Comparison of ENCODE assay signal across 8 cellular contexts in the genomic region with DNA sequence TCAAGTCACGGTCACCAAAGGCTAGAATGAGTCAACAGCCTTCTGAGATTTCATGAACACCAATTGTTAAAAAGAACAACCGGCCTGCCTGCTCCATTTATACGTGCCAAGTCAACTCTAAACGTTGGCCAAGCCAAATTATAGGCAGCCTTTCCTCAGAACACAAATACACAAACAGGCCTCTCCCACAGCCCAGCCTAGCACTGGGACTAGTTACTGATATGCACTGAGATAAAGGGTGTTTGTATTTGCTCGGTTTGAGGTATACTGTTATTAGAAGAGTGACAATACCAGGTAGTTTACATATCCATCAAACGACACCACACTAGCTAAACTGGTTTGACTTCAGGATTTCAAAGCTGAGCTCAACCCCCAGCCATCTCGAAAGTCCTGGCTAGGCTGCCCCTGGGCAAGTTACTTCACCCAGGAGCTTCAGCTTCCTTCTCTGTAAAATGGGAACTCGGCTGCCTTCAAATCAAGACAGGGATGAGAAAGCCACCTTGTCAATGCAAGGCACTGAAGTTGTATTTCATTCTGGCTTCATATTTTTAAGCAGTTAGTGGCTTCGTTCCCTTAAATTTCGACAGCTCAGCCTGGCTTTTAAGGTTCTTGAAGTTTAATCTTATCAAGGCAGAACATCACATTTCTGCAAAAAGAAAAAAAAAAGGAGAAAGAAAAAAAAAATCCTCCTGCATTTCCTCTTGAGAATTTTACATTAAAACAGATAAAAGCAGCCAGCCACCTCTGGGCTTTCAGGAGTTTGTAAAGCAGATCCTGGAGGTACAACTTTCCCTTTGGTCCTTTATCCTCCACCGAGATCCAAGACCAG. TPM values are rescaled to one million over a fixed set of nuclear protein-coding genes. Genes with fewer than 3 reads are reported as not detected.
A peak's percentile ranks its signal among the peaks of the same experiment; 100 is the strongest.
DNase-seq lines count a peak whose midpoint lies in the region; ATAC-seq and TF ChIP-seq lines count a peak whose summit lies in the region.

No MANE protein-coding gene starts in this region.

- H3K27ac ChIP-seq in C4-2B (peak overlapping the region; percentile 97), mesodermal cell (ENCODE audit: low read depth, low read length, severe bottlenecking) (no peak overlapping the region)

- H3K4me1 ChIP-seq in mesodermal cell (ENCODE audit: control insufficient read depth, insufficient read depth, low read length, poor library complexity, severe bottlenecking): peaks cover 58% of the 10 kb centered on the region

- no peaks in the 10 kb centered on the region for H3K9me3 Mint-ChIP-seq in IgD-negative memory B cell

- H3K36me3 Mint-ChIP-seq in IgD-negative memory B cell: peaks cover 7% of the 10 kb centered on the region

- no peak for TF ChIP-seq CTCF in C4-2B (conservative IDR thresholded peaks at IDR 0.05)

- peaks cover 47 to 57% (median 51%) of the 10 kb centered on the region in 3 donors for H3K4me1 Mint-ChIP-seq in IgD-negative memory B cell

- ATAC-seq in GM18505 (IDR thresholded peaks at IDR 0.05; ENCODE audit: unreplicated experiment): no peak
- no peak for ATAC-seq in GM21360 (IDR thresholded peaks at IDR 0.05; ENCODE audit: unreplicated experiment)

- 30 to 50% methylated on average over 6 to 7 of the region's 11 CpGs for WGBS in mesodermal cell (ENCODE audit: insufficient coverage in 2 of 2), 2 experiments

- H3K4me3 ChIP-seq in mesodermal cell (ENCODE audit: extremely low read depth, insufficient read depth, low read length, poor library complexity, severe bottlenecking): peak overlapping the region; percentile 74

- no peak for TF ChIP-seq POLR2A in GM18505 (IDR thresholded peaks at IDR 0.05; ENCODE audit: borderline replicate concordance, extremely low read depth, insufficient read depth, insufficient read length)

- no peaks in the 10 kb centered on the region for H3K27me3 Mint-ChIP-seq in IgD-negative memory B cell

- no peaks in the 10 kb centered on the region for H3K9me3 ChIP-seq in mesodermal cell (ENCODE audit: control insufficient read depth, low read length)

- peak overlapping the region; percentile 37 to 93 (median 46) for H3K27ac Mint-ChIP-seq in IgD-negative memory B cell

- peak overlapping the region; percentile 49 to 97 (median 78) for H3K4me3 Mint-ChIP-seq in IgD-negative memory B cell

- H3K36me3 ChIP-seq in mesodermal cell (ENCODE audit: control insufficient read depth, insufficient read depth, low read length): peaks cover 59% of the 10 kb centered on the region

- DNase-seq in amniotic epithelial cell (ENCODE audit: low read depth) (peak; percentile 52), superior temporal gyrus (ENCODE audit: extremely low spot score) (no peak)
- no peak for DNase-seq in stimulated activated CD8-positive, alpha-beta memory T cell treated with anti-CD3 and anti-CD28 coated beads, Interleukin-4, amount 100 ng/mL, for 48 hours

RNA-seq across cellular contexts. Expression of gene TLE3, which starts 4.0 kb away (rescaled TPM):
- polyA plus RNA-seq in IgD-negative memory B cell: 88.7 TPM
- polyA plus RNA-seq in mesodermal cell (2013, experiment 1 of 2): 50.9 TPM
- 51.5 TPM for polyA plus RNA-seq in mesodermal cell (2013, experiment 2 of 2)
